In genomic region chr10:118850418-118851061, GRCh38 we compare ENCODE assay signal across 9 cellular contexts.
DNase-seq lines count a peak whose midpoint lies in the region; FAIRE-seq and TF ChIP-seq lines count a peak whose summit lies in the region.
"Had no signal": no experiment of that assay in that cellular context is flagged by ENCODE, and none has a peak within 500 bp of the region (broad histone marks: within the 10 kb centered on the region; RNA-seq: fewer than 3 reads in every experiment).

No MANE protein-coding gene starts in this region.

- peak; percentile 92 for TF ChIP-seq CTCF in endodermal cell (conservative IDR thresholded peaks at IDR 0.05)
- peak; percentile 39 to 59 (median 51) for TF ChIP-seq CTCF in nephron (IDR thresholded peaks at IDR 0.05; ENCODE audit: unreplicated experiment in 3 of 3)

- H3K9ac ChIP-seq in endodermal cell (ENCODE audit: extremely low read depth, low read length, poor library complexity, severe bottlenecking): no peak overlapping the region

- H3K36me3 ChIP-seq in endodermal cell (ENCODE audit: control insufficient read depth, insufficient read depth, low read length): no peaks in the 10 kb centered on the region

- no peak overlapping the region for H3K27ac Mint-ChIP-seq in endodermal cell
- H3K27ac Mint-ChIP-seq in nephron: no peak overlapping the region
- H3K27ac Mint-ChIP-seq: IgD-negative memory B cell had no signal

- 0 to 8% methylated on average over 2 of the region's 3 CpGs for WGBS in endodermal cell (ENCODE audit: insufficient coverage in 1 of 2, insufficient read length in 1 of 2), 2 experiments

- H3K27me3 Mint-ChIP-seq in endodermal cell (ENCODE audit: insufficient read depth): no peaks in the 10 kb centered on the region
- H3K27me3 Mint-ChIP-seq in nephron (ENCODE audit: low read depth): peaks cover 7% of the 10 kb centered on the region

- H3K27ac ChIP-seq in endodermal cell (ENCODE audit: low read depth, low read length): no peak overlapping the region

- H3K36me3 Mint-ChIP-seq in endodermal cell (ENCODE audit: low read depth): no peaks in the 10 kb centered on the region
- no peaks in the 10 kb centered on the region for H3K36me3 Mint-ChIP-seq in nephron (ENCODE audit: low read depth)
- H3K36me3 Mint-ChIP-seq: IgD-negative memory B cell had no signal

- H3K27me3 ChIP-seq in endodermal cell (ENCODE audit: control insufficient read depth, insufficient read depth, low read length, poor library complexity, severe bottlenecking): no peaks in the 10 kb centered on the region

- DNase-seq in COLO829 (ENCODE audit: low spot score) (peak; percentile 20), H54 (ENCODE audit: insufficient read length, low spot score) (peak; percentile 40), NCI-H446 (lab: John Stamatoyannopoulos, UW) (peak; percentile 4 to 73), endodermal cell (peak; percentile 95), superior temporal gyrus (ENCODE audit: extremely low spot score) (peak; percentile 30), mesenteric fat pad (ENCODE audit: low spot score) (no peak)
- DNase-seq in activated CD4-positive, alpha-beta T cell treated with anti-CD3 and anti-CD28 coated beads, Interleukin-2, amount 50 U/mL, for 4 hours: peak; percentile 53 to 54

- no peak for TF ChIP-seq POLR2A in H54 (IDR thresholded peaks at IDR 0.05; ENCODE audit: low read depth, low read length)

- no peaks in the 10 kb centered on the region for H3K9me3 ChIP-seq in endodermal cell (ENCODE audit: control insufficient read depth, low read length)

- H3K9me3 Mint-ChIP-seq in endodermal cell: no peaks in the 10 kb centered on the region
- H3K9me3 Mint-ChIP-seq in nephron: no peaks in the 10 kb centered on the region
- H3K9me3 Mint-ChIP-seq: IgD-negative memory B cell had no signal

- H3K4me3 ChIP-seq in endodermal cell (ENCODE audit: low read length): no peak overlapping the region

- no peak overlapping the region for H3K4me3 Mint-ChIP-seq in endodermal cell
- no peak overlapping the region for H3K4me3 Mint-ChIP-seq in nephron
- H3K4me3 Mint-ChIP-seq: IgD-negative memory B cell had no signal

- no peaks in the 10 kb centered on the region for H3K4me1 ChIP-seq in endodermal cell (ENCODE audit: control insufficient read depth, insufficient read depth, low read length)

- H3K4me1 Mint-ChIP-seq in endodermal cell: no peaks in the 10 kb centered on the region
- peaks cover 5% of the 10 kb centered on the region for H3K4me1 Mint-ChIP-seq in nephron

- no peak for FAIRE-seq in H54 (lab: Jason Lieb, UNC)
